Comparison of ENCODE assay signal across 15 cellular contexts in the genomic region with DNA sequence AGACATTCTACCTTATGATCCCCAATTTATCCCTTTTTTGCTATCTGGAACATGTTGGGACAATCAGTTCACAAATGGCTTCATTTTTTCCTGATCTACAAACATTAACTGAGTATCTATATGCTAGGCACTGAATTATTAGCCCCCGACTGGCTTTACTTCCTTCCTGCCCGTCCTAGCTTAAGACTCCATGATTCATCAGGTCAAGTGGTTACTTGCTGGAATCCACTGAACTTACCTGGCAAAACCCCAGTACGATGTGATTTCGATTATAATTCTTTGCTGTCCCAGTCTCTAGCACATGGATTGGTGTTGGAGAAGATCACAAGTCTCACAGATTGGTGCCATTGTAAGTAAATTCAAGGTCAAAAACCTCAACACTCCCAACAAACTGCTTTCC.
DNase-seq lines count a peak whose midpoint lies in the region; ATAC-seq and TF ChIP-seq lines count a peak whose summit lies in the region.
"Had no signal": no experiment of that assay in that cellular context is flagged by ENCODE, and none has a peak within 500 bp of the region (broad histone marks: within the 10 kb centered on the region; RNA-seq: fewer than 3 reads in every experiment).

No MANE protein-coding gene starts in this region.

- H3K36me3 ChIP-seq in RWPE2 (ENCODE audit: low read depth) (peaks cover 45% of the 10 kb centered on the region), left ventricle myocardium inferior (peaks cover 58% of the 10 kb centered on the region)

- no peak for ATAC-seq in activated T-cell treated with anti-CD3 and anti-CD28 coated beads, Interleukin-2, amount 50 U/mL, for 72 hours (replicated peaks in 1 of 2)
- ATAC-seq in RWPE2 (ENCODE audit: low read depth) (peak; percentile 51; the same call in 1 of the 3 replicates), foreskin keratinocyte (peak; percentile 63), HG02642 (IDR thresholded peaks at IDR 0.05; ENCODE audit: poor library complexity, unreplicated experiment) (no peak)
- ATAC-seq: GM23338, HepG2 had no signal

- peaks cover 2% of the 10 kb centered on the region for H3K4me1 Mint-ChIP-seq in activated T-cell treated with anti-CD3 and anti-CD28 coated beads, Interleukin-2, amount 50 U/mL, for 72 hours (ENCODE audit: low read depth)
- H3K4me1 Mint-ChIP-seq in activated T-cell treated with anti-CD3 and anti-CD28 coated beads, Interleukin-2, amount 50 U/mL, for 24 hours (ENCODE audit: low read depth), result peaks cover under 1% of the 10 kb centered on the region

- H3K9me3 ChIP-seq in RWPE2 (ENCODE audit: severe bottlenecking), result no peaks in the 10 kb centered on the region
- H3K9me3 ChIP-seq in left ventricle myocardium inferior (replicated peaks), result no peaks in the 10 kb centered on the region
- H3K9me3 ChIP-seq: BLaER1 treated with 17β-estradiol and CSF1 and Interleukin-3, amounts not matched to agents 10 nM and 100 nM had no signal

- peak overlapping the region; percentile 9 for H3K27ac Mint-ChIP-seq in activated T-cell treated with anti-CD3 and anti-CD28 coated beads, Interleukin-2, amount 50 U/mL, for 72 hours
- H3K27ac Mint-ChIP-seq in activated T-cell treated with anti-CD3 and anti-CD28 coated beads, Interleukin-2, amount 50 U/mL, for 24 hours, result no peak overlapping the region
- H3K27ac Mint-ChIP-seq: CD4-positive, alpha-beta T cell; GM23338 had no signal

- H3K27me3 ChIP-seq in RWPE2 (ENCODE audit: insufficient read depth, poor library complexity, severe bottlenecking) (no peaks in the 10 kb centered on the region), foreskin keratinocyte (no peaks in the 10 kb centered on the region), left ventricle myocardium inferior (ENCODE audit: low read depth) (no peaks in the 10 kb centered on the region)
- H3K27me3 ChIP-seq: BLaER1 treated with 17β-estradiol and CSF1 and Interleukin-3, amounts not matched to agents 10 nM and 100 nM had no signal

- intact Hi-C loops in left ventricle myocardium inferior (cut with micrococcal nuclease), result no loop called here

- no peaks in the 10 kb centered on the region for H3K9me3 Mint-ChIP-seq in activated T-cell treated with anti-CD3 and anti-CD28 coated beads, Interleukin-2, amount 50 U/mL, for 72 hours
- H3K9me3 Mint-ChIP-seq in activated T-cell treated with anti-CD3 and anti-CD28 coated beads, Interleukin-2, amount 50 U/mL, for 24 hours, result no peaks in the 10 kb centered on the region
- H3K9me3 Mint-ChIP-seq: CD4-positive, alpha-beta T cell; GM23338; H9 had no signal

- H3K4me3 Mint-ChIP-seq in activated T-cell treated with anti-CD3 and anti-CD28 coated beads, Interleukin-2, amount 50 U/mL, for 72 hours, result no peak overlapping the region
- H3K4me3 Mint-ChIP-seq in activated T-cell treated with anti-CD3 and anti-CD28 coated beads, Interleukin-2, amount 50 U/mL, for 24 hours, result no peak overlapping the region
- H3K4me3 Mint-ChIP-seq: CD4-positive, alpha-beta T cell; GM23338; H9 had no signal

- H3K4me3 ChIP-seq in RWPE2 (ENCODE audit: severe bottlenecking) (no peak overlapping the region), left ventricle myocardium inferior (no peak overlapping the region)
- H3K4me3 ChIP-seq: BLaER1 treated with 17β-estradiol and CSF1 and Interleukin-3, amounts not matched to agents 10 nM and 100 nM; GM23338 had no signal

- no peak for TF ChIP-seq CTCF in RWPE2 (IDR thresholded peaks at IDR 0.05; ENCODE audit: poor library complexity, severe bottlenecking)
- TF ChIP-seq CTCF in foreskin keratinocyte (conservative IDR thresholded peaks at IDR 0.05), result no peak
- TF ChIP-seq CTCF in left ventricle myocardium inferior (IDR thresholded peaks at IDR 0.05; ENCODE audit: borderline replicate concordance), result no peak

- no peak for DNase-seq in activated T-cell treated with anti-CD3 and anti-CD28 coated beads, Interleukin-2, amount 50 U/mL, for 72 hours
- no peak for DNase-seq in activated T-cell treated with anti-CD3 and anti-CD28 coated beads, Interleukin-2, amount 50 U/mL, for 24 hours
- DNase-seq in RWPE2 (ENCODE audit: low spot score) (no peak), dermis blood vessel endothelial cell (peak; percentile 7), foreskin keratinocyte (peak; percentile 14 to 60), left ventricle myocardium inferior (no peak), EL (no peak)
- DNase-seq: 8988T; CD4-positive, alpha-beta T cell; DMS79; H9 had no signal

- peak overlapping the region; percentile 26 for H3K27ac ChIP-seq in RWPE2 (ENCODE audit: poor library complexity, severe bottlenecking)
- no peak overlapping the region for H3K27ac ChIP-seq in foreskin keratinocyte
- H3K27ac ChIP-seq in left ventricle myocardium inferior (replicated peaks), result no peak overlapping the region
- H3K27ac ChIP-seq: BLaER1 treated with 17β-estradiol and CSF1 and Interleukin-3, amounts not matched to agents 10 nM and 100 nM had no signal

- peaks cover 11 to 20% of the 10 kb centered on the region in 2 donors for H3K36me3 Mint-ChIP-seq in activated T-cell treated with anti-CD3 and anti-CD28 coated beads, Interleukin-2, amount 50 U/mL, for 72 hours (ENCODE audit: insufficient read depth in 2 of 2)
- H3K36me3 Mint-ChIP-seq in activated T-cell treated with anti-CD3 and anti-CD28 coated beads, Interleukin-2, amount 50 U/mL, for 24 hours (ENCODE audit: low read depth), result peaks cover 55% of the 10 kb centered on the region

- peaks cover 11% of the 10 kb centered on the region for H3K4me1 ChIP-seq in RWPE2 (ENCODE audit: insufficient read depth, poor library complexity, severe bottlenecking)
- no peaks in the 10 kb centered on the region for H3K4me1 ChIP-seq in foreskin keratinocyte
- peaks cover 11% of the 10 kb centered on the region for H3K4me1 ChIP-seq in left ventricle myocardium inferior
- H3K4me1 ChIP-seq: BLaER1 treated with 17β-estradiol and CSF1 and Interleukin-3, amounts not matched to agents 10 nM and 100 nM had no signal

- no peaks in the 10 kb centered on the region for H3K27me3 Mint-ChIP-seq in activated T-cell treated with anti-CD3 and anti-CD28 coated beads, Interleukin-2, amount 50 U/mL, for 72 hours (ENCODE audit: low read depth)
- H3K27me3 Mint-ChIP-seq in activated T-cell treated with anti-CD3 and anti-CD28 coated beads, Interleukin-2, amount 50 U/mL, for 24 hours, result no peaks in the 10 kb centered on the region
- H3K27me3 Mint-ChIP-seq: CD4-positive, alpha-beta T cell had no signal

Comparison
In these comparisons a context has a peak if more than half of its experiments do, and no peak if none do; other contexts are left out.
1. ATAC-seq: peak in RWPE2 (single experiment) and foreskin keratinocyte (single experiment); none in activated T-cell treated with anti-CD3 and anti-CD28 coated beads, Interleukin-2, amount 50 U/mL, for 72 hours (0 of 2) and HG02642 (single experiment).
2. DNase-seq: peak in dermis blood vessel endothelial cell (single experiment) and foreskin keratinocyte (2 of 2); none in activated T-cell treated with anti-CD3 and anti-CD28 coated beads, Interleukin-2, amount 50 U/mL, for 72 hours (0 of 2), activated T-cell treated with anti-CD3 and anti-CD28 coated beads, Interleukin-2, amount 50 U/mL, for 24 hours (single experiment), RWPE2 (single experiment), left ventricle myocardium inferior (single experiment) and EL (single experiment).